ENCODE assay signal across 2 cellular contexts in the genomic region with DNA sequence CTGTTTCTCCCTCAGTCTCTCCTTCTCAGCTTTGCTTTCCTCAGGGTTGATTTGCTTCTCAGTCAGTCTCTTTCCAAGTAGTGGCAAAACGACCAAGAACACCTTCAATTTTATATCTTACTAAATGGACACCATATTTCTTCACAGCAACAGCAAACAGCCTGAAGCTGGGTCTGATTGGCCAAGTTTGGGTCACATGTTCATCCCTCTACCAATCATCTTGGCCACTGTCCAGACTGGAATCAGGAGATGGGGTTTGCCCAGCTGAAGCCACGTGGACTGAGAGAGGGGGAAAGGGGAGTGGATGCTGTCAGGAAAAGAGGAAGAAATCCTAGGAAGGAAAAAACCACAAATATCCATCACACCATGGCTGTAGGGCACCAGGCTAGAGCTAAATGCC.
A peak's percentile ranks its signal among the peaks of the same experiment; 100 is the strongest.
TF ChIP-seq lines count a peak whose summit lies in the region.

No MANE protein-coding gene starts in this region.

TF ChIP-seq in Ishikawa, 13 proteins besides CTCF, POLR2A, EP300 and RAD21 (continued from another document):
- TF ChIP-seq, protein P1, sequence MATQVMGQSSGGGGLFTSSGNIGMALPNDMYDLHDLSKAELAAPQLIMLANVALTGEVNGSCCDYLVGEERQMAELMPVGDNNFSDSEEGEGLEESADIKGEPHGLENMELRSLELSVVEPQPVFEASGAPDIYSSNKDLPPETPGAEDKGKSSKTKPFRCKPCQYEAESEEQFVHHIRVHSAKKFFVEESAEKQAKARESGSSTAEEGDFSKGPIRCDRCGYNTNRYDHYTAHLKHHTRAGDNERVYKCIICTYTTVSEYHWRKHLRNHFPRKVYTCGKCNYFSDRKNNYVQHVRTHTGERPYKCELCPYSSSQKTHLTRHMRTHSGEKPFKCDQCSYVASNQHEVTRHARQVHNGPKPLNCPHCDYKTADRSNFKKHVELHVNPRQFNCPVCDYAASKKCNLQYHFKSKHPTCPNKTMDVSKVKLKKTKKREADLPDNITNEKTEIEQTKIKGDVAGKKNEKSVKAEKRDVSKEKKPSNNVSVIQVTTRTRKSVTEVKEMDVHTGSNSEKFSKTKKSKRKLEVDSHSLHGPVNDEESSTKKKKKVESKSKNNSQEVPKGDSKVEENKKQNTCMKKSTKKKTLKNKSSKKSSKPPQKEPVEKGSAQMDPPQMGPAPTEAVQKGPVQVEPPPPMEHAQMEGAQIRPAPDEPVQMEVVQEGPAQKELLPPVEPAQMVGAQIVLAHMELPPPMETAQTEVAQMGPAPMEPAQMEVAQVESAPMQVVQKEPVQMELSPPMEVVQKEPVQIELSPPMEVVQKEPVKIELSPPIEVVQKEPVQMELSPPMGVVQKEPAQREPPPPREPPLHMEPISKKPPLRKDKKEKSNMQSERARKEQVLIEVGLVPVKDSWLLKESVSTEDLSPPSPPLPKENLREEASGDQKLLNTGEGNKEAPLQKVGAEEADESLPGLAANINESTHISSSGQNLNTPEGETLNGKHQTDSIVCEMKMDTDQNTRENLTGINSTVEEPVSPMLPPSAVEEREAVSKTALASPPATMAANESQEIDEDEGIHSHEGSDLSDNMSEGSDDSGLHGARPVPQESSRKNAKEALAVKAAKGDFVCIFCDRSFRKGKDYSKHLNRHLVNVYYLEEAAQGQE (IDR thresholded peaks at IDR 0.05; ENCODE audit: low read depth), result no peak
- no peak for TF ChIP-seq TEAD4 (IDR thresholded peaks at IDR 0.05)
- no peak for TF ChIP-seq TAF1 (IDR thresholded peaks at IDR 0.05; ENCODE audit: low read depth)
- no peak for TF ChIP-seq EGR1 (IDR thresholded peaks at IDR 0.05)

TF ChIP-seq in K562, 482 proteins besides CTCF, POLR2A, EP300 and RAD21 (continued from another document):
- TF ChIP-seq, protein P2, sequence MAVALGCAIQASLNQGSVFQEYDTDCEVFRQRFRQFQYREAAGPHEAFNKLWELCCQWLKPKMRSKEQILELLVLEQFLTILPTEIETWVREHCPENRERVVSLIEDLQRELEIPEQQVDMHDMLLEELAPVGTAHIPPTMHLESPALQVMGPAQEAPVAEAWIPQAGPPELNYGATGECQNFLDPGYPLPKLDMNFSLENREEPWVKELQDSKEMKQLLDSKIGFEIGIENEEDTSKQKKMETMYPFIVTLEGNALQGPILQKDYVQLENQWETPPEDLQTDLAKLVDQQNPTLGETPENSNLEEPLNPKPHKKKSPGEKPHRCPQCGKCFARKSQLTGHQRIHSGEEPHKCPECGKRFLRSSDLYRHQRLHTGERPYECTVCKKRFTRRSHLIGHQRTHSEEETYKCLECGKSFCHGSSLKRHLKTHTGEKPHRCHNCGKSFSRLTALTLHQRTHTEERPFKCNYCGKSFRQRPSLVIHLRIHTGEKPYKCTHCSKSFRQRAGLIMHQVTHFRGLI (CRISPR knock-in tag; IDR thresholded peaks at IDR 0.05), result no peak
- TF ChIP-seq ZNF239 (CRISPR knock-in tag; IDR thresholded peaks at IDR 0.05) (no peak), GATAD2B (IDR thresholded peaks at IDR 0.05; ENCODE audit: borderline replicate concordance) (no peak), CXXC5 (CRISPR knock-in tag; IDR thresholded peaks at IDR 0.05) (no peak), NEUROD1 (IDR thresholded peaks at IDR 0.05; ENCODE audit: borderline replicate concordance, low read depth, low read length, partially characterized antibody) (no peak), ZFP30 (CRISPR knock-in tag; IDR thresholded peaks at IDR 0.05; ENCODE audit: borderline replicate concordance) (no peak), THRAP3 (IDR thresholded peaks at IDR 0.05; ENCODE audit: borderline replicate concordance) (no peak), MEIS2 (IDR thresholded peaks at IDR 0.05; ENCODE audit: partially characterized antibody) (no peak), TOE1 (IDR thresholded peaks at IDR 0.05; ENCODE audit: borderline replicate concordance) (no peak), TOE1 (CRISPR knock-in tag; IDR thresholded peaks at IDR 0.05; ENCODE audit: borderline replicate concordance, low read depth) (no peak), ZNF3 (CRISPR knock-in tag; IDR thresholded peaks at IDR 0.05) (no peak), TCF7L2 (IDR thresholded peaks at IDR 0.05; ENCODE audit: low read depth, low read length) (no peak), KLF10 (CRISPR knock-in tag; IDR thresholded peaks at IDR 0.05) (no peak), HMG20B (CRISPR knock-in tag; IDR thresholded peaks at IDR 0.05) (no peak), RAD51 (IDR thresholded peaks at IDR 0.05; ENCODE audit: borderline replicate concordance, low read depth) (0 out of 2 replicates have a peak, but pooled peaks have one; percentile 42), XRCC3 (IDR thresholded peaks at IDR 0.05) (no peak)
- TF ChIP-seq, protein P3, sequence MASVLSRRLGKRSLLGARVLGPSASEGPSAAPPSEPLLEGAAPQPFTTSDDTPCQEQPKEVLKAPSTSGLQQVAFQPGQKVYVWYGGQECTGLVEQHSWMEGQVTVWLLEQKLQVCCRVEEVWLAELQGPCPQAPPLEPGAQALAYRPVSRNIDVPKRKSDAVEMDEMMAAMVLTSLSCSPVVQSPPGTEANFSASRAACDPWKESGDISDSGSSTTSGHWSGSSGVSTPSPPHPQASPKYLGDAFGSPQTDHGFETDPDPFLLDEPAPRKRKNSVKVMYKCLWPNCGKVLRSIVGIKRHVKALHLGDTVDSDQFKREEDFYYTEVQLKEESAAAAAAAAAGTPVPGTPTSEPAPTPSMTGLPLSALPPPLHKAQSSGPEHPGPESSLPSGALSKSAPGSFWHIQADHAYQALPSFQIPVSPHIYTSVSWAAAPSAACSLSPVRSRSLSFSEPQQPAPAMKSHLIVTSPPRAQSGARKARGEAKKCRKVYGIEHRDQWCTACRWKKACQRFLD (CRISPR knock-in tag; IDR thresholded peaks at IDR 0.05), result no peak
- TF ChIP-seq, protein P4, sequence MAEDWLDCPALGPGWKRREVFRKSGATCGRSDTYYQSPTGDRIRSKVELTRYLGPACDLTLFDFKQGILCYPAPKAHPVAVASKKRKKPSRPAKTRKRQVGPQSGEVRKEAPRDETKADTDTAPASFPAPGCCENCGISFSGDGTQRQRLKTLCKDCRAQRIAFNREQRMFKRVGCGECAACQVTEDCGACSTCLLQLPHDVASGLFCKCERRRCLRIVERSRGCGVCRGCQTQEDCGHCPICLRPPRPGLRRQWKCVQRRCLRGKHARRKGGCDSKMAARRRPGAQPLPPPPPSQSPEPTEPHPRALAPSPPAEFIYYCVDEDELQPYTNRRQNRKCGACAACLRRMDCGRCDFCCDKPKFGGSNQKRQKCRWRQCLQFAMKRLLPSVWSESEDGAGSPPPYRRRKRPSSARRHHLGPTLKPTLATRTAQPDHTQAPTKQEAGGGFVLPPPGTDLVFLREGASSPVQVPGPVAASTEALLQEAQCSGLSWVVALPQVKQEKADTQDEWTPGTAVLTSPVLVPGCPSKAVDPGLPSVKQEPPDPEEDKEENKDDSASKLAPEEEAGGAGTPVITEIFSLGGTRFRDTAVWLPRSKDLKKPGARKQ (CRISPR knock-in tag; IDR thresholded peaks at IDR 0.05), result no peak
- TF ChIP-seq, protein P5, sequence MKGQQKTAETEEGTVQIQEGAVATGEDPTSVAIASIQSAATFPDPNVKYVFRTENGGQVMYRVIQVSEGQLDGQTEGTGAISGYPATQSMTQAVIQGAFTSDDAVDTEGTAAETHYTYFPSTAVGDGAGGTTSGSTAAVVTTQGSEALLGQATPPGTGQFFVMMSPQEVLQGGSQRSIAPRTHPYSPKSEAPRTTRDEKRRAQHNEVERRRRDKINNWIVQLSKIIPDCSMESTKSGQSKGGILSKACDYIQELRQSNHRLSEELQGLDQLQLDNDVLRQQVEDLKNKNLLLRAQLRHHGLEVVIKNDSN (CRISPR knock-in tag; IDR thresholded peaks at IDR 0.05), result peak; percentile 85
- TF ChIP-seq, protein P6, sequence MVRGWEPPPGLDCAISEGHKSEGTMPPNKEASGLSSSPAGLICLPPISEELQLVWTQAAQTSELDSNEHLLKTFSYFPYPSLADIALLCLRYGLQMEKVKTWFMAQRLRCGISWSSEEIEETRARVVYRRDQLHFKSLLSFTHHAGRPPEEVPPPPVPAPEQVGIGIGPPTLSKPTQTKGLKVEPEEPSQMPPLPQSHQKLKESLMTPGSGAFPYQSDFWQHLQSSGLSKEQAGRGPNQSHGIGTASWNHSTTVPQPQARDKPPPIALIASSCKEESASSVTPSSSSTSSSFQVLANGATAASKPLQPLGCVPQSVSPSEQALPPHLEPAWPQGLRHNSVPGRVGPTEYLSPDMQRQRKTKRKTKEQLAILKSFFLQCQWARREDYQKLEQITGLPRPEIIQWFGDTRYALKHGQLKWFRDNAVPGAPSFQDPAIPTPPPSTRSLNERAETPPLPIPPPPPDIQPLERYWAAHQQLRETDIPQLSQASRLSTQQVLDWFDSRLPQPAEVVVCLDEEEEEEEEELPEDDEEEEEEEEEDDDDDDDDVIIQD (CRISPR knock-in tag; IDR thresholded peaks at IDR 0.05), result no peak
- TF ChIP-seq, protein P7, sequence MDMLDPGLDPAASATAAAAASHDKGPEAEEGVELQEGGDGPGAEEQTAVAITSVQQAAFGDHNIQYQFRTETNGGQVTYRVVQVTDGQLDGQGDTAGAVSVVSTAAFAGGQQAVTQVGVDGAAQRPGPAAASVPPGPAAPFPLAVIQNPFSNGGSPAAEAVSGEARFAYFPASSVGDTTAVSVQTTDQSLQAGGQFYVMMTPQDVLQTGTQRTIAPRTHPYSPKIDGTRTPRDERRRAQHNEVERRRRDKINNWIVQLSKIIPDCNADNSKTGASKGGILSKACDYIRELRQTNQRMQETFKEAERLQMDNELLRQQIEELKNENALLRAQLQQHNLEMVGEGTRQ (CRISPR knock-in tag; IDR thresholded peaks at IDR 0.05), result peak; percentile 74
- TF ChIP-seq, protein P8, sequence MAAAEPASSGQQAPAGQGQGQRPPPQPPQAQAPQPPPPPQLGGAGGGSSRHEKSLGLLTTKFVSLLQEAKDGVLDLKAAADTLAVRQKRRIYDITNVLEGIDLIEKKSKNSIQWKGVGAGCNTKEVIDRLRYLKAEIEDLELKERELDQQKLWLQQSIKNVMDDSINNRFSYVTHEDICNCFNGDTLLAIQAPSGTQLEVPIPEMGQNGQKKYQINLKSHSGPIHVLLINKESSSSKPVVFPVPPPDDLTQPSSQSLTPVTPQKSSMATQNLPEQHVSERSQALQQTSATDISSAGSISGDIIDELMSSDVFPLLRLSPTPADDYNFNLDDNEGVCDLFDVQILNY (CRISPR knock-in tag; IDR thresholded peaks at IDR 0.05), result no peak
